In genomic region chr20:18712116-18712515, GRCh38 we compare ENCODE assay signal across 14 cellular contexts.
DNase-seq lines count a peak whose midpoint lies in the region; ATAC-seq lines count a peak whose summit lies in the region.
"Had no signal": no experiment of that assay in that cellular context is flagged by ENCODE, and none has a peak within 500 bp of the region (broad histone marks: within the 10 kb centered on the region; RNA-seq: fewer than 3 reads in every experiment).

No MANE protein-coding gene starts in this region.

- no peak for ATAC-seq in effector memory CD8-positive, alpha-beta T cell (replicated peaks)
- no peak for ATAC-seq in stimulated activated effector memory CD8-positive, alpha-beta T cell treated with anti-CD3 and anti-CD28 coated beads, Interleukin-12 subunit alpha, Interleukin-12 subunit beta, amount 100 ng/mL, for 72 hours
- ATAC-seq: A549 had no signal

- no peaks in the 10 kb centered on the region for H3K36me3 ChIP-seq in CD8-positive, alpha-beta memory T cell (ENCODE audit: insufficient read depth, low read length)
- H3K36me3 ChIP-seq in H7 (replicated peaks; ENCODE audit: control insufficient read depth, insufficient read depth, low read length), result no peaks in the 10 kb centered on the region
- H3K36me3 ChIP-seq: HAP-1 had no signal

- POLR2A ChIA-PET in CD8-positive, alpha-beta memory T cell (lab: Charles Lee), result no interaction called here

- peaks cover 8% of the 10 kb centered on the region for H3K36me3 Mint-ChIP-seq in effector memory CD8-positive, alpha-beta T cell (ENCODE audit: insufficient read depth)
- H3K36me3 Mint-ChIP-seq in stimulated activated effector memory CD8-positive, alpha-beta T cell treated with anti-CD3 and anti-CD28 coated beads, Interleukin-12 subunit alpha, Interleukin-12 subunit beta, amount 100 ng/mL, for 72 hours, result no peaks in the 10 kb centered on the region
- H3K36me3 Mint-ChIP-seq in CD8-positive, alpha-beta memory T cell, result peaks cover 7 to 24% (median 9%) of the 10 kb centered on the region in 3 donors
- peaks cover 0 to 5% (median 0%) of the 10 kb centered on the region in 3 donors for H3K36me3 Mint-ChIP-seq in immature natural killer cell

- no peak overlapping the region for H3K4me3 Mint-ChIP-seq in effector memory CD8-positive, alpha-beta T cell
- no peak overlapping the region for H3K4me3 Mint-ChIP-seq in stimulated activated effector memory CD8-positive, alpha-beta T cell treated with anti-CD3 and anti-CD28 coated beads, Interleukin-12 subunit alpha, Interleukin-12 subunit beta, amount 100 ng/mL, for 72 hours
- no peak overlapping the region for H3K4me3 Mint-ChIP-seq in CD8-positive, alpha-beta memory T cell
- H3K4me3 Mint-ChIP-seq in immature natural killer cell, result no peak overlapping the region
- H3K4me3 Mint-ChIP-seq: CD14-positive monocyte, GM23338, HFFc6 had no signal

- H3K27ac ChIP-seq in CD8-positive, alpha-beta memory T cell (ENCODE audit: low read depth, low read length), result no peak overlapping the region
- H3K27ac ChIP-seq: A549, HL-60 had no signal

- H3K27me3 ChIP-seq in CD8-positive, alpha-beta memory T cell (ENCODE audit: insufficient read depth, low read length, poor library complexity, severe bottlenecking), result no peaks in the 10 kb centered on the region
- no peaks in the 10 kb centered on the region for H3K27me3 ChIP-seq in H7 (ENCODE audit: control insufficient read depth, insufficient read depth, low read length)

- H3K4me1 Mint-ChIP-seq in effector memory CD8-positive, alpha-beta T cell (ENCODE audit: low read depth in 2 of 2), result peaks cover 22 to 41% of the 10 kb centered on the region in 2 donors
- H3K4me1 Mint-ChIP-seq in stimulated activated effector memory CD8-positive, alpha-beta T cell treated with anti-CD3 and anti-CD28 coated beads, Interleukin-12 subunit alpha, Interleukin-12 subunit beta, amount 100 ng/mL, for 72 hours, result peaks cover 22% of the 10 kb centered on the region
- H3K4me1 Mint-ChIP-seq in CD8-positive, alpha-beta memory T cell, result peaks cover 10 to 27% (median 16%) of the 10 kb centered on the region in 3 donors
- peaks cover 11 to 14% of the 10 kb centered on the region in 2 donors for H3K4me1 Mint-ChIP-seq in immature natural killer cell
- H3K4me1 Mint-ChIP-seq: CD14-positive monocyte had no signal

- DNase-seq in LHCN-M2 (ENCODE audit: low read depth), result peak; percentile 65
- DNase-seq in effector memory CD8-positive, alpha-beta T cell, result no peak
- DNase-seq in fibroblast of peridontal ligament (ENCODE audit: extremely low read depth), result peak; percentile 52
- no peak for DNase-seq in stimulated activated effector memory CD8-positive, alpha-beta T cell treated with anti-CD3 and anti-CD28 coated beads, Interleukin-12 subunit alpha, Interleukin-12 subunit beta, amount 100 ng/mL, for 72 hours (ENCODE audit: low spot score in 2 of 2)
- no peak for DNase-seq in CD8-positive, alpha-beta memory T cell
- no peak for DNase-seq in immature natural killer cell
- DNase-seq in H7, result no peak
- DNase-seq: HFFc6 had no signal

- no peaks in the 10 kb centered on the region for H3K9me3 ChIP-seq in CD8-positive, alpha-beta memory T cell (ENCODE audit: low read length)
- H3K9me3 ChIP-seq: A549, HAP-1 had no signal

- H3K27ac Mint-ChIP-seq in effector memory CD8-positive, alpha-beta T cell, result peak overlapping the region; percentile 65 to 67
- peak overlapping the region; percentile 81 for H3K27ac Mint-ChIP-seq in stimulated activated effector memory CD8-positive, alpha-beta T cell treated with anti-CD3 and anti-CD28 coated beads, Interleukin-12 subunit alpha, Interleukin-12 subunit beta, amount 100 ng/mL, for 72 hours
- H3K27ac Mint-ChIP-seq in CD8-positive, alpha-beta memory T cell, result peak overlapping the region in 1 of 8 donors; percentile 70
- no peak overlapping the region for H3K27ac Mint-ChIP-seq in immature natural killer cell
- H3K27ac Mint-ChIP-seq: HFFc6 had no signal

- no peak overlapping the region for H3K4me3 ChIP-seq in CD8-positive, alpha-beta memory T cell (ENCODE audit: low read length)
- no peak overlapping the region for H3K4me3 ChIP-seq in H7 (ENCODE audit: insufficient read depth, low read depth, low read length)
- H3K4me3 ChIP-seq: A549, GM23338, HAP-1, K562 had no signal

- CTCF ChIA-PET in CD8-positive, alpha-beta memory T cell (lab: Charles Lee), result interaction anchor here (1.2 kb wide), 1 partner anchor 80 kb away, joined by 3 read pairs; no protein-coding TSS in a partner anchor

- no peaks in the 10 kb centered on the region for H3K4me1 ChIP-seq in CD8-positive, alpha-beta memory T cell (ENCODE audit: insufficient read depth, low read length)
- H3K4me1 ChIP-seq: A549 had no signal

- H3K27me3 Mint-ChIP-seq in effector memory CD8-positive, alpha-beta T cell, result no peaks in the 10 kb centered on the region
- no peaks in the 10 kb centered on the region for H3K27me3 Mint-ChIP-seq in CD8-positive, alpha-beta memory T cell
- peaks cover 0 to 1% (median 0%) of the 10 kb centered on the region in 3 donors for H3K27me3 Mint-ChIP-seq in immature natural killer cell (ENCODE audit: low read depth in 3 of 3)

- H3K9me3 Mint-ChIP-seq in effector memory CD8-positive, alpha-beta T cell, result no peaks in the 10 kb centered on the region
- H3K9me3 Mint-ChIP-seq in stimulated activated effector memory CD8-positive, alpha-beta T cell treated with anti-CD3 and anti-CD28 coated beads, Interleukin-12 subunit alpha, Interleukin-12 subunit beta, amount 100 ng/mL, for 72 hours, result no peaks in the 10 kb centered on the region
- H3K9me3 Mint-ChIP-seq in CD8-positive, alpha-beta memory T cell, result no peaks in the 10 kb centered on the region
- no peaks in the 10 kb centered on the region for H3K9me3 Mint-ChIP-seq in immature natural killer cell
- H3K9me3 Mint-ChIP-seq: CD14-positive monocyte, GM23338, HFFc6 had no signal

Comparison
In these comparisons a context has a peak if more than half of its experiments do, and no peak if none do; other contexts are left out.
1. DNase-seq: peak in LHCN-M2 (single experiment) and fibroblast of peridontal ligament (single experiment); none in effector memory CD8-positive, alpha-beta T cell (0 of 3), stimulated activated effector memory CD8-positive, alpha-beta T cell treated with anti-CD3 and anti-CD28 coated beads, Interleukin-12 subunit alpha, Interleukin-12 subunit beta, amount 100 ng/mL, for 72 hours (0 of 2), CD8-positive, alpha-beta memory T cell (0 of 5), immature natural killer cell (0 of 3) and H7 (single experiment).
2. H3K27ac Mint-ChIP-seq: peak in effector memory CD8-positive, alpha-beta T cell (2 of 2) and stimulated activated effector memory CD8-positive, alpha-beta T cell treated with anti-CD3 and anti-CD28 coated beads, Interleukin-12 subunit alpha, Interleukin-12 subunit beta, amount 100 ng/mL, for 72 hours (single experiment); none in immature natural killer cell (0 of 6).